Comparison of ENCODE assay signal across 1 cellular context in the genomic region with DNA sequence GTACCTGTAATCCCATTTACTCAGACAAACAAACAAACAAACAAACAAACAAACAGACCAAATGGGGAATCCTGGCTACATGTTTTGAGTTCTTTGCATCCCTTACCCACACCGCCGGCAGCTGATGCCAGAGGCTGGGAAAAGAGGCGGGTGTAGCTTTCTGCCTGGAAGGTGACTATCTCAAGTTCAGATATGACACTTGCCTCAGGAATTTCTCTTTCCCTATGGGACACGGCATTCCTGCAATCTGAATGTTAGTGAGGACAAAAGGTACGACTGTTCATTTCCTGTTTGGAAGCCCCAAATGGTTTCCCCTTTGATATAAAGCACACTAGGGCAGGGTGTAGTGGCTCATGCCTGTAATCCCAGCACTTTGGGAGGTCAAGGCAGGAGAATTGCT.
TF ChIP-seq lines count a peak whose summit lies in the region.

No MANE protein-coding gene starts in this region.

TF ChIP-seq in GM23338, 12 proteins besides CTCF, POLR2A, EP300 and RAD21 (continued from another document):
- TF ChIP-seq, protein P1, sequence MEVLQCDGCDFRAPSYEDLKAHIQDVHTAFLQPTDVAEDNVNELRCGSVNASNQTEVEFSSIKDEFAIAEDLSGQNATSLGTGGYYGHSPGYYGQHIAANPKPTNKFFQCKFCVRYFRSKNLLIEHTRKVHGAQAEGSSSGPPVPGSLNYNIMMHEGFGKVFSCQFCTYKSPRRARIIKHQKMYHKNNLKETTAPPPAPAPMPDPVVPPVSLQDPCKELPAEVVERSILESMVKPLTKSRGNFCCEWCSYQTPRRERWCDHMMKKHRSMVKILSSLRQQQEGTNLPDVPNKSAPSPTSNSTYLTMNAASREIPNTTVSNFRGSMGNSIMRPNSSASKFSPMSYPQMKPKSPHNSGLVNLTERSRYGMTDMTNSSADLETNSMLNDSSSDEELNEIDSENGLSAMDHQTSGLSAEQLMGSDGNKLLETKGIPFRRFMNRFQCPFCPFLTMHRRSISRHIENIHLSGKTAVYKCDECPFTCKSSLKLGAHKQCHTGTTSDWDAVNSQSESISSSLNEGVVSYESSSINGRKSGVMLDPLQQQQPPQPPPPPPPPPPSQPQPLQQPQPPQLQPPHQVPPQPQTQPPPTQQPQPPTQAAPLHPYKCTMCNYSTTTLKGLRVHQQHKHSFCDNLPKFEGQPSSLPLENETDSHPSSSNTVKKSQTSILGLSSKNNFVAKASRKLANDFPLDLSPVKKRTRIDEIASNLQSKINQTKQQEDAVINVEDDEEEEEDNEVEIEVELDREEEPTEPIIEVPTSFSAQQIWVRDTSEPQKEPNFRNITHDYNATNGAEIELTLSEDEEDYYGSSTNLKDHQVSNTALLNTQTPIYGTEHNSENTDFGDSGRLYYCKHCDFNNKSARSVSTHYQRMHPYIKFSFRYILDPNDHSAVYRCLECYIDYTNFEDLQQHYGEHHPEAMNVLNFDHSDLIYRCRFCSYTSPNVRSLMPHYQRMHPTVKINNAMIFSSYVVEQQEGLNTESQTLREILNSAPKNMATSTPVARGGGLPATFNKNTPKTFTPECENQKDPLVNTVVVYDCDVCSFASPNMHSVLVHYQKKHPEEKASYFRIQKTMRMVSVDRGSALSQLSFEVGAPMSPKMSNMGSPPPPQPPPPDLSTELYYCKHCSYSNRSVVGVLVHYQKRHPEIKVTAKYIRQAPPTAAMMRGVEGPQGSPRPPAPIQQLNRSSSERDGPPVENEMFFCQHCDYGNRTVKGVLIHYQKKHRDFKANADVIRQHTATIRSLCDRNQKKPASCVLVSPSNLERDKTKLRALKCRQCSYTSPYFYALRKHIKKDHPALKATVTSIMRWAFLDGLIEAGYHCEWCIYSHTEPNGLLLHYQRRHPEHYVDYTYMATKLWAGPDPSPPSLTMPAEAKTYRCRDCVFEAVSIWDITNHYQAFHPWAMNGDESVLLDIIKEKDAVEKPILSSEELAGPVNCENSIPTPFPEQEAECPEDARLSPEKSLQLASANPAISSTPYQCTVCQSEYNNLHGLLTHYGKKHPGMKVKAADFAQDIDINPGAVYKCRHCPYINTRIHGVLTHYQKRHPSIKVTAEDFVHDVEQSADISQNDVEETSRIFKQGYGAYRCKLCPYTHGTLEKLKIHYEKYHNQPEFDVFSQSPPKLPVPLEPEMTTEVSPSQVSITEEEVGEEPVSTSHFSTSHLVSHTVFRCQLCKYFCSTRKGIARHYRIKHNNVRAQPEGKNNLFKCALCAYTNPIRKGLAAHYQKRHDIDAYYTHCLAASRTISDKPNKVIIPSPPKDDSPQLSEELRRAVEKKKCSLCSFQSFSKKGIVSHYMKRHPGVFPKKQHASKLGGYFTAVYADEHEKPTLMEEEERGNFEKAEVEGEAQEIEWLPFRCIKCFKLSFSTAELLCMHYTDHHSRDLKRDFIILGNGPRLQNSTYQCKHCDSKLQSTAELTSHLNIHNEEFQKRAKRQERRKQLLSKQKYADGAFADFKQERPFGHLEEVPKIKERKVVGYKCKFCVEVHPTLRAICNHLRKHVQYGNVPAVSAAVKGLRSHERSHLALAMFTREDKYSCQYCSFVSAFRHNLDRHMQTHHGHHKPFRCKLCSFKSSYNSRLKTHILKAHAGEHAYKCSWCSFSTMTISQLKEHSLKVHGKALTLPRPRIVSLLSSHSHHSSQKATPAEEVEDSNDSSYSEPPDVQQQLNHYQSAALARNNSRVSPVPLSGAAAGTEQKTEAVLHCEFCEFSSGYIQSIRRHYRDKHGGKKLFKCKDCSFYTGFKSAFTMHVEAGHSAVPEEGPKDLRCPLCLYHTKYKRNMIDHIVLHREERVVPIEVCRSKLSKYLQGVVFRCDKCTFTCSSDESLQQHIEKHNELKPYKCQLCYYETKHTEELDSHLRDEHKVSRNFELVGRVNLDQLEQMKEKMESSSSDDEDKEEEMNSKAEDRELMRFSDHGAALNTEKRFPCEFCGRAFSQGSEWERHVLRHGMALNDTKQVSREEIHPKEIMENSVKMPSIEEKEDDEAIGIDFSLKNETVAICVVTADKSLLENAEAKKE (CRISPR knock-in tag; IDR thresholded peaks at IDR 0.05): no peak
- TF ChIP-seq ZNF331 (CRISPR knock-in tag; IDR thresholded peaks at IDR 0.05; ENCODE audit: low read depth): no peak
